In genomic region chr13:45119469-45119989, GRCh38 we compare ENCODE assay signal across 8 cellular contexts. TPM values are rescaled to one million over a fixed set of nuclear protein-coding genes. Genes with fewer than 3 reads are reported as not detected.
DNase-seq lines count a peak whose midpoint lies in the region; ATAC-seq, FAIRE-seq and TF ChIP-seq lines count a peak whose summit lies in the region.

No MANE protein-coding gene starts in this region.

- TF ChIP-seq CTCF in hepatocyte (IDR thresholded peaks at IDR 0.05; ENCODE audit: poor library complexity), result no peak

- peak; percentile 54 for FAIRE-seq in GM12891 (lab: Jason Lieb, UNC)
- no peak for FAIRE-seq in GM19239 (lab: Jason Lieb, UNC)

- H3K9me3 ChIP-seq in hepatocyte (ENCODE audit: low read depth), result no peaks in the 10 kb centered on the region

- H2AFZ ChIP-seq in hepatocyte, result peak overlapping the region; percentile 82

- H3K36me3 ChIP-seq in hepatocyte (replicated peaks; ENCODE audit: insufficient read depth, low read depth), result no peaks in the 10 kb centered on the region

- peak overlapping the region; percentile 61 for H3K4me3 ChIP-seq in hepatocyte

- 23% methylated on average over 6 of the region's 6 CpGs for WGBS in hepatocyte (ENCODE audit: low lambda C conversion rate, missing lambda C conversion rate)

- ATAC-seq in HG02763 (IDR thresholded peaks at IDR 0.05; ENCODE audit: unreplicated experiment), result peak; percentile 17

- TF ChIP-seq POLR2A in GM12891 (IDR thresholded peaks at IDR 0.05; ENCODE audit: low read depth, low read length), result 0 out of 2 replicates have a peak, but pooled peaks have one; percentile 26

- peak overlapping the region; percentile 87 for H3K4me2 ChIP-seq in hepatocyte

- no peaks in the 10 kb centered on the region for H4K20me1 ChIP-seq in hepatocyte (ENCODE audit: insufficient read depth, poor library complexity, severe bottlenecking)

- no peaks in the 10 kb centered on the region for H3K9me2 ChIP-seq in hepatocyte (replicated peaks; ENCODE audit: insufficient read depth)

- H3K27ac ChIP-seq in hepatocyte, result peak overlapping the region; percentile 93

- DNase-seq in GM12891 (ENCODE audit: insufficient read length, low spot score) (no peak), RPMI8226 (peak; percentile 3), hepatocyte (ENCODE audit: low spot score) (peak; percentile 25), GM19239 (ENCODE audit: insufficient read length, low spot score) (no peak), mesenteric fat pad (ENCODE audit: low spot score) (no peak)
- peak; percentile 59 for DNase-seq in activated gamma-delta T cell treated with anti-CD3 and anti-CD28 coated beads, Interleukin-2, amount 50 U/mL, for 16 hours (ENCODE audit: low read depth)
- peak; percentile 39 to 47 (median 44) for DNase-seq in stimulated activated CD4-positive, alpha-beta T cell treated with anti-CD3 and anti-CD28 coated beads, Interleukin-12 subunit alpha, Interleukin-12 subunit beta, amount 100 ng/mL, for 48 hours (ENCODE audit: low read depth in 2 of 3, low spot score in 1 of 3)

- peaks cover 36% of the 10 kb centered on the region for H3K79me2 ChIP-seq in hepatocyte

- no peaks in the 10 kb centered on the region for H3K27me3 ChIP-seq in hepatocyte

- peaks cover 7% of the 10 kb centered on the region for H3K4me1 ChIP-seq in hepatocyte (ENCODE audit: insufficient read depth)

TF ChIP-seq in GM12891, 5 proteins besides CTCF, POLR2A, EP300 and RAD21:
- TF ChIP-seq PAX5 (IDR thresholded peaks at IDR 0.05; ENCODE audit: insufficient read depth, low read length, severe bottlenecking) (no peak), POLR2AphosphoS5 (IDR thresholded peaks at IDR 0.05; ENCODE audit: low read depth, low read length) (peak; percentile 39; the same call in 1 of the 2 replicates), TAF1 (IDR thresholded peaks at IDR 0.05; ENCODE audit: low read depth, low read length) (0 out of 2 replicates have a peak, but pooled peaks have one; percentile 27), POU2F2 (IDR thresholded peaks at IDR 0.05; ENCODE audit: low read depth, low read length) (no peak), SPI1 (IDR thresholded peaks at IDR 0.05; ENCODE audit: low read depth, low read length) (peak; percentile 81)

RNA-seq across cellular contexts. Expression of gene GTF2F2, which starts 0.8 kb away (rescaled TPM):
- 10.7 TPM for polyA plus RNA-seq in GM12891 (2012; ENCODE audit: low read depth, missing spikeins)
- total RNA-seq in hepatocyte, result 25.7 and 25.8 TPM in 2 replicates
- polyA plus RNA-seq in hepatocyte, result 23.1 and 26.7 TPM in 2 replicates
- 14.8 TPM for total RNA-seq in mesenteric fat pad

Comparison
In these comparisons a context has a peak if more than half of its experiments do, and no peak if none do; other contexts are left out.
1. DNase-seq: peak in RPMI8226 (single experiment), activated gamma-delta T cell treated with anti-CD3 and anti-CD28 coated beads, Interleukin-2, amount 50 U/mL, for 16 hours (single experiment), hepatocyte (single experiment) and stimulated activated CD4-positive, alpha-beta T cell treated with anti-CD3 and anti-CD28 coated beads, Interleukin-12 subunit alpha, Interleukin-12 subunit beta, amount 100 ng/mL, for 48 hours (3 of 3); none in GM12891 (single experiment), GM19239 (single experiment) and mesenteric fat pad (single experiment).